11 cellular contexts compared by ENCODE assay signal in genomic region chr20:20130399-20130798, GRCh38.
DNase-seq lines count a peak whose midpoint lies in the region; ATAC-seq, FAIRE-seq and TF ChIP-seq lines count a peak whose summit lies in the region.
"Had no signal": no experiment of that assay in that cellular context is flagged by ENCODE, and none has a peak within 500 bp of the region (broad histone marks: within the 10 kb centered on the region; RNA-seq: fewer than 3 reads in every experiment).

No MANE protein-coding gene starts in this region.

- H3K36me3 ChIP-seq in H7 (replicated peaks; ENCODE audit: control insufficient read depth, insufficient read depth, low read length) = no peaks in the 10 kb centered on the region

- peak in 1 of 2 experiments; percentile 71; a peak in 3 of 5 replicates for TF ChIP-seq RAD21 in A549 (conservative IDR thresholded peaks at IDR 0.05 in 1 of 2, IDR thresholded peaks at IDR 0.05 in 1 of 2)

- H3K36me3 Mint-ChIP-seq in chondrocyte (ENCODE audit: low read depth) = peaks cover 1% of the 10 kb centered on the region
- H3K36me3 Mint-ChIP-seq: activated naive CD8-positive, alpha-beta T cell treated with anti-CD3 and anti-CD28 coated beads for 36 hours; CD4-positive, CD25-positive, alpha-beta regulatory T cell had no signal

- H3K4me1 ChIP-seq in A549 = no peaks in the 10 kb centered on the region

- no peak for TF ChIP-seq POLR2A in A549 (IDR thresholded peaks at IDR 0.05; ENCODE audit: low read length)

- H3K27ac Mint-ChIP-seq in chondrocyte (ENCODE audit: unreplicated experiment) = no peak overlapping the region
- H3K27ac Mint-ChIP-seq: activated naive CD8-positive, alpha-beta T cell treated with anti-CD3 and anti-CD28 coated beads for 36 hours; CD4-positive, CD25-positive, alpha-beta regulatory T cell had no signal

- no peak overlapping the region for H3K27ac ChIP-seq in A549

- H3K27me3 Mint-ChIP-seq in chondrocyte (ENCODE audit: low read depth) = peaks cover 3% of the 10 kb centered on the region

- POLR2A ChIA-PET in A549 (lab: Yijun Ruan, JAX) = no interaction called here

- FAIRE-seq in A549 (lab: Jason Lieb, UNC) (peak; percentile 49), HTR-8/SVneo (lab: Jason Lieb, UNC) (no peak)

- H3K27me3 ChIP-seq in H7 (ENCODE audit: control insufficient read depth, insufficient read depth, low read length) = no peaks in the 10 kb centered on the region

- no peak for TF ChIP-seq EP300 in A549 (IDR thresholded peaks at IDR 0.05)

- no peak overlapping the region for H3K4me2 ChIP-seq in A549

- TF ChIP-seq CTCF in A549 (IDR thresholded peaks at IDR 0.05) (0 out of 3 replicates have a peak, but pooled peaks have one; percentile 20), chondrocyte (IDR thresholded peaks at IDR 0.05) (peak; percentile 32)

- DNase-seq in A549 (ENCODE audit: low read depth in 1 of 2, low spot score in 1 of 2) = peak in 1 of 2 experiments; percentile 48
- DNase-seq in H7 = peak; percentile 15
- peak; percentile 96 for DNase-seq in NCI-H2171 treated with DMSO at 0.1 percent for 48 hours (lab: John Stamatoyannopoulos, UW)
- no peak for DNase-seq in chondrocyte (ENCODE audit: low spot score)
- no peak for DNase-seq in HTR-8/SVneo (ENCODE audit: insufficient read length, low spot score)
- DNase-seq in GM03348 (ENCODE audit: low spot score) = no peak
- DNase-seq: activated naive CD8-positive, alpha-beta T cell treated with anti-CD3 and anti-CD28 coated beads for 36 hours; CD4-positive, CD25-positive, alpha-beta regulatory T cell; islet precursor cell had no signal

- ATAC-seq in A549 (peak in 1 of 2 experiments; percentile 56; a peak in 3 of 6 replicates), HG03196 (IDR thresholded peaks at IDR 0.05; ENCODE audit: unreplicated experiment) (no peak), HG03159 (IDR thresholded peaks at IDR 0.05; ENCODE audit: unreplicated experiment) (no peak)

- H3K9me3 Mint-ChIP-seq in chondrocyte (ENCODE audit: low read depth) = peaks cover 23% of the 10 kb centered on the region

- no peaks in the 10 kb centered on the region for H3K4me1 Mint-ChIP-seq in chondrocyte (ENCODE audit: low read depth)
- H3K4me1 Mint-ChIP-seq: activated naive CD8-positive, alpha-beta T cell treated with anti-CD3 and anti-CD28 coated beads for 36 hours; CD4-positive, CD25-positive, alpha-beta regulatory T cell had no signal

- CTCF ChIA-PET in A549 (lab: Yijun Ruan, JAX) = interaction anchor here (0.6 to 1.1 kb wide), 3 partner anchors 27 to 434 kb away, joined by 3 to 4 read pairs (median 3); no protein-coding TSS in a partner anchor

- no peak overlapping the region for H3K4me3 ChIP-seq in A549
- H3K4me3 ChIP-seq in H7 (ENCODE audit: insufficient read depth, low read depth, low read length) = no peak overlapping the region

- peaks cover 15% of the 10 kb centered on the region for H3K9me3 ChIP-seq in A549

- H3K4me3 Mint-ChIP-seq in chondrocyte (ENCODE audit: unreplicated experiment) = no peak overlapping the region
- H3K4me3 Mint-ChIP-seq: activated naive CD8-positive, alpha-beta T cell treated with anti-CD3 and anti-CD28 coated beads for 36 hours; CD4-positive, CD25-positive, alpha-beta regulatory T cell had no signal

TF ChIP-seq in A549, 52 proteins besides CTCF, POLR2A, EP300 and RAD21:
- TF ChIP-seq JUNB (IDR thresholded peaks at IDR 0.05) = no peak
- no peak for TF ChIP-seq SREBF2 (IDR thresholded peaks at IDR 0.05)
- TF ChIP-seq REST (IDR thresholded peaks at IDR 0.05) = no peak
- TF ChIP-seq CHD2 (IDR thresholded peaks at IDR 0.05; ENCODE audit: low read length, partially characterized antibody) = no peak
- no peak for TF ChIP-seq POLR2AphosphoS2 (conservative IDR thresholded peaks at IDR 0.05; ENCODE audit: low read length)
- no peak for TF ChIP-seq FOSB (CRISPR knock-in tag; IDR thresholded peaks at IDR 0.05)
- TF ChIP-seq BHLHE40 (IDR thresholded peaks at IDR 0.05; ENCODE audit: low read depth, low read length) = no peak
- no peak for TF ChIP-seq HDAC2 (IDR thresholded peaks at IDR 0.05)
- TF ChIP-seq SMC3 (IDR thresholded peaks at IDR 0.05) = no peak

Comparison
In these comparisons a context has a peak if more than half of its experiments do, and no peak if none do; other contexts are left out.
1. DNase-seq: peak in H7 (single experiment) and NCI-H2171 treated with DMSO at 0.1 percent for 48 hours (single experiment); none in chondrocyte (single experiment), HTR-8/SVneo (single experiment) and GM03348 (single experiment).